ENCODE assay signal across 8 cellular contexts in genomic region chr3:33438284-33438668, GRCh38.
DNase-seq lines count a peak whose midpoint lies in the region; ATAC-seq and TF ChIP-seq lines count a peak whose summit lies in the region.

No MANE protein-coding gene starts in this region.

- DNase-seq in NCI-H446 treated with DMSO at 0.1 percent for 48 hours (lab: John Stamatoyannopoulos, UW) (peak; percentile 5), dedifferentiated amniotic fluid mesenchymal stem cell (ENCODE audit: extremely low spot score) (peak; percentile 52), DMS153 treated with DMSO at 0.1 percent for 48 hours (lab: John Stamatoyannopoulos, UW; ENCODE audit: unreplicated experiment) (no peak), GM20000 (ENCODE audit: low spot score) (no peak)

- no peaks in the 10 kb centered on the region for H3K27me3 ChIP-seq in muscle layer of duodenum (ENCODE audit: low read depth, low read length)

- peak overlapping the region; percentile 66 to 77 for H3K4me3 ChIP-seq in muscle layer of duodenum (ENCODE audit: low read depth in 1 of 2, low read length in 2 of 2)

- no peak for ATAC-seq in HG02973 (IDR thresholded peaks at IDR 0.05; ENCODE audit: unreplicated experiment)
- no peak for ATAC-seq in HG02678 (IDR thresholded peaks at IDR 0.05; ENCODE audit: unreplicated experiment)

- H3K36me3 ChIP-seq in ES-I3 (ENCODE audit: insufficient read depth, low read length) (no peaks in the 10 kb centered on the region), muscle layer of duodenum (ENCODE audit: control insufficient read depth in 1 of 2, insufficient read depth in 2 of 2, low read length in 2 of 2) (peaks cover 0 to 5% of the 10 kb centered on the region in 2 donors)

- no peak for TF ChIP-seq CTCF in GM20000 (IDR thresholded peaks at IDR 0.05; ENCODE audit: extremely low read depth, missing control alignments)

- H3K9me3 ChIP-seq in ES-I3 (ENCODE audit: control insufficient read depth, insufficient read depth, low read length) (no peaks in the 10 kb centered on the region), muscle layer of duodenum (ENCODE audit: control insufficient read depth in 1 of 2, low read length in 2 of 2) (no peaks in the 10 kb centered on the region)

- peak overlapping the region; percentile 93 for H3K27ac ChIP-seq in muscle layer of duodenum (ENCODE audit: low read length)

- peak overlapping the region; percentile 88 for H3K9ac ChIP-seq in ES-I3 (ENCODE audit: low read depth, low read length)

- H3K4me1 ChIP-seq in ES-I3 (ENCODE audit: insufficient read depth, low read length) (peaks cover 10% of the 10 kb centered on the region), muscle layer of duodenum (ENCODE audit: control insufficient read depth in 1 of 2, insufficient read depth in 2 of 2, low read length in 2 of 2) (peaks cover 16 to 31% of the 10 kb centered on the region in 2 donors)

Comparison
In these comparisons a context has a peak if more than half of its experiments do, and no peak if none do; other contexts are left out.
1. DNase-seq: peak in NCI-H446 treated with DMSO at 0.1 percent for 48 hours (single experiment) and dedifferentiated amniotic fluid mesenchymal stem cell (single experiment); none in DMS153 treated with DMSO at 0.1 percent for 48 hours (single experiment) and GM20000 (single experiment).